ENCODE assay signal across 9 cellular contexts in genomic region chr2:193963472-193964119, GRCh38.
A peak's percentile ranks its signal among the peaks of the same experiment; 100 is the strongest.
DNase-seq lines count a peak whose midpoint lies in the region; ATAC-seq and TF ChIP-seq lines count a peak whose summit lies in the region.
"Had no signal": no experiment of that assay in that cellular context is flagged by ENCODE, and none has a peak within 500 bp of the region (broad histone marks: within the 10 kb centered on the region; RNA-seq: fewer than 3 reads in every experiment).

No MANE protein-coding gene starts in this region.

- no peak for TF ChIP-seq POLR2A in breast epithelium (IDR thresholded peaks at IDR 0.05)
- no peak for TF ChIP-seq POLR2A in sigmoid colon (IDR thresholded peaks at IDR 0.05)

- TF ChIP-seq CTCF in DND-41 (IDR thresholded peaks at IDR 0.05; ENCODE audit: borderline replicate concordance, extremely low read depth, low read length, poor library complexity, severe bottlenecking), result peak; percentile 62
- peak; percentile 43 for TF ChIP-seq CTCF in MM.1S (IDR thresholded peaks at IDR 0.05; ENCODE audit: low read length)
- peak in 2 of 3 donors; percentile 18 to 22 for TF ChIP-seq CTCF in breast epithelium (IDR thresholded peaks at IDR 0.05)
- no peak for TF ChIP-seq CTCF in sigmoid colon (IDR thresholded peaks at IDR 0.05)

- intact Hi-C loops in breast epithelium (cut with DNase I; ENCODE audit: low total_unique reads), result no loop called here
- intact Hi-C loops in sigmoid colon (cut with DNase I), result no loop called here

- H3K4me2 ChIP-seq in DND-41 (ENCODE audit: insufficient read depth, low read length), result no peak overlapping the region
- H3K4me2 ChIP-seq in MM.1S (ENCODE audit: low read depth, low read length), result no peak overlapping the region
- no peak overlapping the region for H3K4me2 ChIP-seq in skeletal muscle satellite cell (ENCODE audit: low read length)

- 31 to 53% methylated on average over 4 of the region's 4 CpGs for WGBS in sigmoid colon, 2 donors

- H4K20me1 ChIP-seq in DND-41 (ENCODE audit: insufficient read depth, low read length) (no peaks in the 10 kb centered on the region), MM.1S (ENCODE audit: insufficient read depth, low read length) (no peaks in the 10 kb centered on the region)

- H2AFZ ChIP-seq in DND-41 (ENCODE audit: low read depth, low read length), result no peak overlapping the region
- no peak overlapping the region for H2AFZ ChIP-seq in MM.1S (ENCODE audit: low read length)

- H3K9ac ChIP-seq in DND-41 (ENCODE audit: low read depth, low read length), result no peak overlapping the region
- H3K9ac ChIP-seq in MM.1S (ENCODE audit: low read length), result no peak overlapping the region
- H3K9ac ChIP-seq in skeletal muscle satellite cell (ENCODE audit: low read depth, low read length), result peak overlapping the region; percentile 1

- H3K9me3 ChIP-seq in DND-41 (ENCODE audit: insufficient read depth, low read length, severe bottlenecking), result no peaks in the 10 kb centered on the region
- H3K9me3 ChIP-seq in MM.1S (replicated peaks; ENCODE audit: insufficient read depth, low read length), result no peaks in the 10 kb centered on the region
- H3K9me3 ChIP-seq in breast epithelium, result no peaks in the 10 kb centered on the region
- no peaks in the 10 kb centered on the region for H3K9me3 ChIP-seq in skeletal muscle satellite cell (replicated peaks; ENCODE audit: low read length)
- no peaks in the 10 kb centered on the region for H3K9me3 ChIP-seq in sigmoid colon

- H3K79me2 ChIP-seq in DND-41 (ENCODE audit: insufficient read depth, low read length), result no peaks in the 10 kb centered on the region
- H3K79me2 ChIP-seq in MM.1S (ENCODE audit: low read length), result no peaks in the 10 kb centered on the region

- H3F3A ChIP-seq in MM.1S (ENCODE audit: insufficient read depth, low read length), result no peaks in the 10 kb centered on the region

- no peak for ATAC-seq in DND-41 (ENCODE audit: insufficient read depth, low read depth)
- peak; percentile 60 for ATAC-seq in GM21528 (IDR thresholded peaks at IDR 0.05; ENCODE audit: low FRiP score, unreplicated experiment)

- H3K4me3 ChIP-seq in DND-41 (ENCODE audit: low read depth in 1 of 2, low read length in 2 of 2) (no peak overlapping the region), MM.1S (ENCODE audit: low read length) (no peak overlapping the region), breast epithelium (no peak overlapping the region), skeletal muscle satellite cell (ENCODE audit: low read length) (no peak overlapping the region), sigmoid colon (no peak overlapping the region)
- H3K4me3 ChIP-seq: SJSA1 had no signal

- H3K36me3 ChIP-seq in DND-41 (ENCODE audit: insufficient read depth, low read length) (no peaks in the 10 kb centered on the region), MM.1S (replicated peaks; ENCODE audit: insufficient read depth, low read length) (no peaks in the 10 kb centered on the region), breast epithelium (no peaks in the 10 kb centered on the region), skeletal muscle satellite cell (ENCODE audit: insufficient read depth, low read length) (no peaks in the 10 kb centered on the region), sigmoid colon (no peaks in the 10 kb centered on the region)
- H3K36me3 ChIP-seq: SJSA1 had no signal

- DNase-seq in DND-41, result peak; percentile 5
- DNase-seq in MM.1S, result no peak
- no peak for DNase-seq in breast epithelium (ENCODE audit: low spot score in 2 of 2)
- no peak for DNase-seq in mesenteric fat pad (ENCODE audit: low spot score)
- DNase-seq in sigmoid colon, result no peak
- no peak for DNase-seq in activated naive CD4-positive, alpha-beta T cell treated with anti-CD3 and anti-CD28 coated beads, Interleukin-2, amount 50 U/mL, for 16 hours

- no peaks in the 10 kb centered on the region for H3K27me3 ChIP-seq in DND-41 (ENCODE audit: insufficient read depth, low read length, poor library complexity)
- H3K27me3 ChIP-seq in MM.1S (replicated peaks; ENCODE audit: insufficient read depth, low read length), result no peaks in the 10 kb centered on the region
- H3K27me3 ChIP-seq in breast epithelium, result no peaks in the 10 kb centered on the region
- H3K27me3 ChIP-seq in skeletal muscle satellite cell (ENCODE audit: control insufficient read depth, insufficient read depth, low read length), result no peaks in the 10 kb centered on the region
- H3K27me3 ChIP-seq in sigmoid colon, result no peaks in the 10 kb centered on the region
- H3K27me3 ChIP-seq: SJSA1 had no signal

- H3K27ac ChIP-seq in DND-41 (ENCODE audit: low read length) (no peak overlapping the region), MM.1S (ENCODE audit: low read length) (no peak overlapping the region), breast epithelium (no peak overlapping the region), sigmoid colon (no peak overlapping the region)
- H3K27ac ChIP-seq: SJSA1 had no signal

- H3K4me1 ChIP-seq in DND-41 (ENCODE audit: insufficient read depth, low read length) (no peaks in the 10 kb centered on the region), MM.1S (ENCODE audit: low read length) (no peaks in the 10 kb centered on the region), breast epithelium (no peaks in the 10 kb centered on the region), skeletal muscle satellite cell (ENCODE audit: control insufficient read depth, insufficient read depth, low read length) (peaks cover 14% of the 10 kb centered on the region), sigmoid colon (no peaks in the 10 kb centered on the region)
- H3K4me1 ChIP-seq: SJSA1 had no signal

- H3K9me2 ChIP-seq in MM.1S (replicated peaks; ENCODE audit: insufficient read depth, low read length), result no peaks in the 10 kb centered on the region

- no peak for TF ChIP-seq EP300 in sigmoid colon (IDR thresholded peaks at IDR 0.05)

Comparison
In these comparisons a context has a peak if more than half of its experiments do, and no peak if none do; other contexts are left out.
1. CTCF ChIP-seq: peak in DND-41 (single experiment), MM.1S (single experiment) and breast epithelium (2 of 3); none in sigmoid colon (0 of 4).